Comparison of ENCODE assay signal across 1 cellular context in the genomic region with DNA sequence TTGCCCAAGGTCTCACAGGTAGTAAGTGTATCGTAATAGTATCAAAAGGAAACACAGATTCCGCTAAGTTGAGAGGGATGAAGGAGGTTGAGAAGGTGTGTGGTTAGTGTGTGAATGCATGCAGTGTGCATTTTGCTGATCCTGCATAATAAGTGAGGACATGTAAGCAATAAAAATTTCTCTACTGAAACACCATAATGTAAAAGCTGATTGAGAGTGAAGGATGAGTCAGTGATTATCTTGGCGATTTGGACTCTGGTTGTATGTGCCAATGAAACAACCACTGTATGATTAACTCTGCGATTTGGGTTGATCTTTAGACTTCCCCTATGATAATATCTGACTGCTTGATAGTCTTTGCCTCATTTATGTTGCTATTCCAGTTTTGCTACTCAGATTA.
TF ChIP-seq lines count a peak whose summit lies in the region.

No MANE protein-coding gene starts in this region.

TF ChIP-seq in WTC11, 78 proteins besides CTCF, POLR2A, EP300 and RAD21 (continued from another document):
- TF ChIP-seq, protein P1, sequence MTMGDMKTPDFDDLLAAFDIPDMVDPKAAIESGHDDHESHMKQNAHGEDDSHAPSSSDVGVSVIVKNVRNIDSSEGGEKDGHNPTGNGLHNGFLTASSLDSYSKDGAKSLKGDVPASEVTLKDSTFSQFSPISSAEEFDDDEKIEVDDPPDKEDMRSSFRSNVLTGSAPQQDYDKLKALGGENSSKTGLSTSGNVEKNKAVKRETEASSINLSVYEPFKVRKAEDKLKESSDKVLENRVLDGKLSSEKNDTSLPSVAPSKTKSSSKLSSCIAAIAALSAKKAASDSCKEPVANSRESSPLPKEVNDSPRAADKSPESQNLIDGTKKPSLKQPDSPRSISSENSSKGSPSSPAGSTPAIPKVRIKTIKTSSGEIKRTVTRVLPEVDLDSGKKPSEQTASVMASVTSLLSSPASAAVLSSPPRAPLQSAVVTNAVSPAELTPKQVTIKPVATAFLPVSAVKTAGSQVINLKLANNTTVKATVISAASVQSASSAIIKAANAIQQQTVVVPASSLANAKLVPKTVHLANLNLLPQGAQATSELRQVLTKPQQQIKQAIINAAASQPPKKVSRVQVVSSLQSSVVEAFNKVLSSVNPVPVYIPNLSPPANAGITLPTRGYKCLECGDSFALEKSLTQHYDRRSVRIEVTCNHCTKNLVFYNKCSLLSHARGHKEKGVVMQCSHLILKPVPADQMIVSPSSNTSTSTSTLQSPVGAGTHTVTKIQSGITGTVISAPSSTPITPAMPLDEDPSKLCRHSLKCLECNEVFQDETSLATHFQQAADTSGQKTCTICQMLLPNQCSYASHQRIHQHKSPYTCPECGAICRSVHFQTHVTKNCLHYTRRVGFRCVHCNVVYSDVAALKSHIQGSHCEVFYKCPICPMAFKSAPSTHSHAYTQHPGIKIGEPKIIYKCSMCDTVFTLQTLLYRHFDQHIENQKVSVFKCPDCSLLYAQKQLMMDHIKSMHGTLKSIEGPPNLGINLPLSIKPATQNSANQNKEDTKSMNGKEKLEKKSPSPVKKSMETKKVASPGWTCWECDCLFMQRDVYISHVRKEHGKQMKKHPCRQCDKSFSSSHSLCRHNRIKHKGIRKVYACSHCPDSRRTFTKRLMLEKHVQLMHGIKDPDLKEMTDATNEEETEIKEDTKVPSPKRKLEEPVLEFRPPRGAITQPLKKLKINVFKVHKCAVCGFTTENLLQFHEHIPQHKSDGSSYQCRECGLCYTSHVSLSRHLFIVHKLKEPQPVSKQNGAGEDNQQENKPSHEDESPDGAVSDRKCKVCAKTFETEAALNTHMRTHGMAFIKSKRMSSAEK (CRISPR knock-in tag; IDR thresholded peaks at IDR 0.05; ENCODE audit: borderline replicate concordance), result no peak
- TF ChIP-seq NFE2L1 (CRISPR knock-in tag; IDR thresholded peaks at IDR 0.05), result no peak
- no peak for TF ChIP-seq ZNF281 (CRISPR knock-in tag; IDR thresholded peaks at IDR 0.05)
- TF ChIP-seq FOXP1 (CRISPR knock-in tag; IDR thresholded peaks at IDR 0.05; ENCODE audit: borderline replicate concordance), result no peak
- TF ChIP-seq JAZF1 (CRISPR knock-in tag; IDR thresholded peaks at IDR 0.05), result no peak
